1 cellular context compared by ENCODE assay signal in genomic region chr1:109191377-109191776, GRCh38.
TF ChIP-seq lines count a peak whose summit lies in the region.

No MANE protein-coding gene starts in this region.

TF ChIP-seq in K562, 482 proteins besides CTCF, POLR2A, EP300 and RAD21 (continued from another document and continues in another):
- TF ChIP-seq EP400 (IDR thresholded peaks at IDR 0.05) (no peak), NONO (IDR thresholded peaks at IDR 0.05; ENCODE audit: low read depth in 2 of 2, low read length in 1 of 2) (no peak), CTCFL (IDR thresholded peaks at IDR 0.05; ENCODE audit: borderline replicate concordance, insufficient read depth, low read depth, low read length, poor library complexity, severe bottlenecking) (peak; percentile 90), ZFP36 (IDR thresholded peaks at IDR 0.05; ENCODE audit: low read depth, low read length, partially characterized antibody) (no peak), ZZZ3 (IDR thresholded peaks at IDR 0.05) (no peak), GTF3C2 (IDR thresholded peaks at IDR 0.05; ENCODE audit: borderline replicate concordance, extremely low read depth, insufficient read length) (no peak), SMARCA4 (IDR thresholded peaks at IDR 0.05) (no peak), C11orf30 (IDR thresholded peaks at IDR 0.05; ENCODE audit: low read depth) (no peak), CBFA2T2 (conservative IDR thresholded peaks at IDR 0.05) (peak; percentile 66), RNF219 (CRISPR knock-in tag; IDR thresholded peaks at IDR 0.05) (no peak), ZNF445 (CRISPR knock-in tag; IDR thresholded peaks at IDR 0.05; ENCODE audit: low read depth) (no peak), POLR3G (IDR thresholded peaks at IDR 0.05; ENCODE audit: extremely low read depth, insufficient read length, insufficient replicate concordance) (no peak), HNRNPK (IDR thresholded peaks at IDR 0.05; ENCODE audit: low read depth, low read length, poor library complexity, severe bottlenecking) (no peak), TFE3 (CRISPR knock-in tag; IDR thresholded peaks at IDR 0.05) (peak; percentile 63), MCM2 (IDR thresholded peaks at IDR 0.05; ENCODE audit: low read depth) (no peak), ZNF212 (CRISPR knock-in tag; IDR thresholded peaks at IDR 0.05) (no peak), USF2 (CRISPR knock-in tag; IDR thresholded peaks at IDR 0.05) (peak; percentile 96), MAZ (CRISPR knock-in tag; conservative IDR thresholded peaks at IDR 0.05 in 1 of 2, IDR thresholded peaks at IDR 0.05 in 1 of 2) (no peak), ELK3 (CRISPR knock-in tag; IDR thresholded peaks at IDR 0.05) (no peak), ZNF232 (CRISPR knock-in tag; IDR thresholded peaks at IDR 0.05) (no peak), ZHX1 (conservative IDR thresholded peaks at IDR 0.05; ENCODE audit: low read length) (no peak), ZNF511 (CRISPR knock-in tag; IDR thresholded peaks at IDR 0.05) (no peak), MBD1 (CRISPR knock-in tag; IDR thresholded peaks at IDR 0.05) (no peak), CREB5 (CRISPR knock-in tag; IDR thresholded peaks at IDR 0.05) (no peak), ARID1B (IDR thresholded peaks at IDR 0.05) (no peak), MEF2D (tag; conservative IDR thresholded peaks at IDR 0.05; ENCODE audit: low read depth) (no peak), ARID4B (CRISPR knock-in tag; IDR thresholded peaks at IDR 0.05) (no peak), SMAD4 (CRISPR knock-in tag; conservative IDR thresholded peaks at IDR 0.05) (peak; percentile 57), TEAD4 (IDR thresholded peaks at IDR 0.05; ENCODE audit: low read length) (no peak), TEAD4 (CRISPR knock-in tag; IDR thresholded peaks at IDR 0.05; ENCODE audit: borderline replicate concordance) (no peak), ZNF280B (CRISPR knock-in tag; IDR thresholded peaks at IDR 0.05) (no peak)
